ENCODE assay signal across 9 cellular contexts in genomic region chr2:235055891-235056516, GRCh38.
DNase-seq lines count a peak whose midpoint lies in the region; ATAC-seq and TF ChIP-seq lines count a peak whose summit lies in the region.
"Had no signal": no experiment of that assay in that cellular context is flagged by ENCODE, and none has a peak within 500 bp of the region (broad histone marks: within the 10 kb centered on the region; RNA-seq: fewer than 3 reads in every experiment).

No MANE protein-coding gene starts in this region.

- TF ChIP-seq CTCF in GM12864 (IDR thresholded peaks at IDR 0.05; ENCODE audit: low read depth, low read length, missing control alignments) (peak; percentile 56), progenitor cell of endocrine pancreas (IDR thresholded peaks at IDR 0.05; ENCODE audit: unreplicated experiment) (peak; percentile 46)

- peak; percentile 40 for ATAC-seq in esophagus mucosa
- no peak for ATAC-seq in HG02938 (IDR thresholded peaks at IDR 0.05; ENCODE audit: unreplicated experiment)
- no peak for ATAC-seq in GM19035 (IDR thresholded peaks at IDR 0.05; ENCODE audit: unreplicated experiment)
- ATAC-seq in HG02981 (IDR thresholded peaks at IDR 0.05; ENCODE audit: unreplicated experiment), result no peak
- ATAC-seq in stimulated activated naive B cell treated with anti-CD40 and anti-IgM and Interleukin-4, amounts not matched to agents 10 μg/mL and 1 μg/mL and 100 μg/mL, for 72 hours (replicated peaks), result no peak

- H3K27me3 Mint-ChIP-seq in progenitor cell of endocrine pancreas, result no peaks in the 10 kb centered on the region
- H3K27me3 Mint-ChIP-seq in stimulated activated naive B cell treated with anti-CD40 and anti-IgM and Interleukin-4, amounts not matched to agents 10 μg/mL and 1 μg/mL and 100 μg/mL, for 72 hours, result peaks cover 11 to 20% of the 10 kb centered on the region in 2 donors

- H3K4me3 ChIP-seq in GM12864 (ENCODE audit: low read depth, low read length), result no peak overlapping the region

- H3K9me3 Mint-ChIP-seq in progenitor cell of endocrine pancreas (ENCODE audit: low read depth), result peaks cover 3% of the 10 kb centered on the region
- no peaks in the 10 kb centered on the region for H3K9me3 Mint-ChIP-seq in stimulated activated naive B cell treated with anti-CD40 and anti-IgM and Interleukin-4, amounts not matched to agents 10 μg/mL and 1 μg/mL and 100 μg/mL, for 72 hours
- H3K9me3 Mint-ChIP-seq: central memory CD8-positive, alpha-beta T cell had no signal

- H3K4me3 Mint-ChIP-seq in progenitor cell of endocrine pancreas (ENCODE audit: low read depth), result no peak overlapping the region
- no peak overlapping the region for H3K4me3 Mint-ChIP-seq in stimulated activated naive B cell treated with anti-CD40 and anti-IgM and Interleukin-4, amounts not matched to agents 10 μg/mL and 1 μg/mL and 100 μg/mL, for 72 hours
- H3K4me3 Mint-ChIP-seq: central memory CD8-positive, alpha-beta T cell had no signal

- peaks cover 1% of the 10 kb centered on the region for H3K4me1 Mint-ChIP-seq in progenitor cell of endocrine pancreas (ENCODE audit: low read depth)
- H3K4me1 Mint-ChIP-seq in stimulated activated naive B cell treated with anti-CD40 and anti-IgM and Interleukin-4, amounts not matched to agents 10 μg/mL and 1 μg/mL and 100 μg/mL, for 72 hours, result peaks cover 15 to 32% of the 10 kb centered on the region in 2 donors

- DNase-seq in GM12864 (ENCODE audit: low read depth) (no peak), NCI-H226 (peak; percentile 24), progenitor cell of endocrine pancreas (ENCODE audit: low spot score, unreplicated experiment) (no peak)
- no peak for DNase-seq in stimulated activated naive B cell treated with anti-CD40 and anti-IgM and Interleukin-4, amounts not matched to agents 10 μg/mL and 1 μg/mL and 100 μg/mL, for 72 hours

- H3K36me3 Mint-ChIP-seq in progenitor cell of endocrine pancreas (ENCODE audit: insufficient read depth), result peaks cover 17% of the 10 kb centered on the region
- peaks cover 11 to 25% of the 10 kb centered on the region in 2 donors for H3K36me3 Mint-ChIP-seq in stimulated activated naive B cell treated with anti-CD40 and anti-IgM and Interleukin-4, amounts not matched to agents 10 μg/mL and 1 μg/mL and 100 μg/mL, for 72 hours

- no peak overlapping the region for H3K27ac Mint-ChIP-seq in progenitor cell of endocrine pancreas
- H3K27ac Mint-ChIP-seq in stimulated activated naive B cell treated with anti-CD40 and anti-IgM and Interleukin-4, amounts not matched to agents 10 μg/mL and 1 μg/mL and 100 μg/mL, for 72 hours, result no peak overlapping the region
